ENCODE assay signal across 8 cellular contexts in the genomic region with DNA sequence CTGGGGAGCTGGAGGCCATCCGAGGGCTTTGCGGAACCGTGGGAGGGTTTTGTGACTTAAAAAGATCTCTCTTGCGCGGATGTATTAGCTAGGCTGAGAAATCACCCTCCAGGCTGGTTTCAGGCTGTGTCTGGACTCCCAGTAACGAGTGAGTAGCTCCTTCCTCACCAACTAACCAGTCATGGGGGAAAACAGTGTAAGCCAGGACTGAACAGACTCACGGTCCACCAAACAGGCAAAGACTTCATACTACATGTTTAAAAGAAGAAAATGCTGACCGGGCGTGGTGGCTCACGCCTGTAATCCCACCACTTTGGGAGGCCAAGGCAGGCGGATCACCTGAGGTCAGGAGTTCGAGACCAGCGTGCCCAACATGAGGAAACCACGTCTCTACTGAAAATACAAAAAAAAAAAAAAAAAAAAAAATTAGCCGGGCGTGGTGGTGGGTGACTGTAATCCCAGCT. TPM values are rescaled to one million over a fixed set of nuclear protein-coding genes. Genes with fewer than 3 reads are reported as not detected.
A peak's percentile ranks its signal among the peaks of the same experiment; 100 is the strongest.
DNase-seq lines count a peak whose midpoint lies in the region; ATAC-seq and TF ChIP-seq lines count a peak whose summit lies in the region.

No MANE protein-coding gene starts in this region.

- no peaks in the 10 kb centered on the region for H3K27me3 Mint-ChIP-seq in activated CD8-positive, alpha-beta T cell treated with anti-CD3 and anti-CD28 coated beads for 36 hours

- H3K27ac ChIP-seq in HCT116 (ENCODE audit: low read depth, low read length) (peak overlapping the region; percentile 63), skin epidermis (peak overlapping the region; percentile 77 to 98 (median 95))

- peak overlapping the region; percentile 98 for H3K27ac Mint-ChIP-seq in activated CD8-positive, alpha-beta T cell treated with anti-CD3 and anti-CD28 coated beads for 36 hours

- H3K4me3 ChIP-seq in HCT116 (replicated peaks in 1 of 2; ENCODE audit: low read depth in 1 of 2, low read length in 2 of 2) (peak overlapping the region; percentile 97 to 100), skin epidermis (peak overlapping the region; percentile 66 to 96 (median 88))

- BruUV-seq in HCT116 (replicated peaks; lab: Mats Ljungman, UMichigan): no TSS peak

- TF ChIP-seq RAD21 in HCT116 (IDR thresholded peaks at IDR 0.05; ENCODE audit: low read depth): no peak

- DNase-seq in HCT116 (ENCODE audit: low read depth, low spot score) (no peak), hepatic stellate cell (ENCODE audit: low spot score) (peak; percentile 64), GOT3 (lab: John Stamatoyannopoulos, UW) (no peak), NCI-H2107 treated with DMSO at 0.1 percent for 48 hours (lab: John Stamatoyannopoulos, UW; ENCODE audit: unreplicated experiment) (no peak), SKM-1 (lab: John Stamatoyannopoulos, UW; ENCODE audit: unreplicated experiment) (no peak)
- no peak for DNase-seq in activated CD8-positive, alpha-beta T cell treated with anti-CD3 and anti-CD28 coated beads for 36 hours

- TF ChIP-seq CTCF in HCT116 (IDR thresholded peaks at IDR 0.05 in 2 of 3, conservative IDR thresholded peaks at IDR 0.05 in 1 of 3; ENCODE audit: borderline replicate concordance in 1 of 3, insufficient read depth in 1 of 3, low read depth in 2 of 3, low read length in 2 of 3): no peak
- no peak for TF ChIP-seq CTCF in activated CD8-positive, alpha-beta T cell treated with anti-CD3 and anti-CD28 coated beads for 36 hours (IDR thresholded peaks at IDR 0.05)

- H3K36me3 ChIP-seq in HCT116 (ENCODE audit: control insufficient read depth in 1 of 2, insufficient read depth in 2 of 2, low read length in 2 of 2): peaks cover 0 to 2% of the 10 kb centered on the region in 2 experiments; a peak in 1 of 4 replicates

- POLR2A ChIA-PET in HCT116 (lab: Charles Lee): interaction anchor here (0.6 kb wide), 1 partner anchor 91 kb away, joined by 3 read pairs; no protein-coding TSS in a partner anchor
- POLR2A ChIA-PET in activated CD8-positive, alpha-beta T cell treated with anti-CD3 and anti-CD28 coated beads for 36 hours (lab: Charles Lee): interaction anchor here (1.0 to 2.8 kb wide), 9 partner anchors 8 to 143 kb away, joined by 3 to 18 read pairs (median 5); no protein-coding TSS in a partner anchor

- peak overlapping the region; percentile 88 for H3K4me2 ChIP-seq in HCT116 (ENCODE audit: low read length)

- RAD21 ChIA-PET in HCT116 (lab: Charles Lee; ENCODE audit: low non-redundant PET in 1 of 2, low total read pairs in 2 of 2, uncharacterized antibody in 2 of 2, unreplicated experiment in 2 of 2): interaction anchor here in 1 of 2 experiments (0.7 kb wide), 1 partner anchor 49 kb away, joined by 5 read pairs; no protein-coding TSS in a partner anchor

- ATAC-seq in HCT116: no peak
- ATAC-seq in activated CD8-positive, alpha-beta T cell treated with anti-CD3 and anti-CD28 coated beads for 36 hours: no peak
- ATAC-seq in HG02588 (IDR thresholded peaks at IDR 0.05; ENCODE audit: unreplicated experiment): no peak

- no peak overlapping the region for H2AFZ ChIP-seq in HCT116 (ENCODE audit: low read depth, low read length, poor library complexity, severe bottlenecking)

- peak overlapping the region; percentile 99 for H3K4me3 Mint-ChIP-seq in activated CD8-positive, alpha-beta T cell treated with anti-CD3 and anti-CD28 coated beads for 36 hours

- no peaks in the 10 kb centered on the region for H3K9me3 ChIP-seq in HCT116 (ENCODE audit: control insufficient read depth in 1 of 2, insufficient read depth in 1 of 2, low read depth in 1 of 2, low read length in 2 of 2)

- peaks cover 14% of the 10 kb centered on the region for H3K36me3 Mint-ChIP-seq in activated CD8-positive, alpha-beta T cell treated with anti-CD3 and anti-CD28 coated beads for 36 hours (ENCODE audit: low read depth)

- CTCF ChIA-PET in HCT116 (lab: Charles Lee): no interaction called here
- CTCF ChIA-PET in activated CD8-positive, alpha-beta T cell treated with anti-CD3 and anti-CD28 coated beads for 36 hours (lab: Charles Lee): interaction anchor here (0.7 to 2.5 kb wide), 5 partner anchors 20 to 198 kb away, joined by 3 to 7 read pairs (median 3); a partner anchor contains a TSS

- intact Hi-C loops in HCT116 (cut with micrococcal nuclease): no loop called here
- intact Hi-C loops in activated CD8-positive, alpha-beta T cell treated with anti-CD3 and anti-CD28 coated beads for 36 hours (cut with micrococcal nuclease): no loop called here

- H3K9ac ChIP-seq in HCT116 (ENCODE audit: low read length): peak overlapping the region; percentile 89

- no peak for TF ChIP-seq POLR2A in HCT116 (IDR thresholded peaks at IDR 0.05; ENCODE audit: borderline replicate concordance, extremely low read depth, insufficient read depth, insufficient read length)

- no peaks in the 10 kb centered on the region for H4K20me1 ChIP-seq in HCT116 (ENCODE audit: insufficient read depth)

- H3K9me2 ChIP-seq in HCT116 (ENCODE audit: insufficient read depth): no peaks in the 10 kb centered on the region

- peaks cover 27% of the 10 kb centered on the region for H3K79me2 ChIP-seq in HCT116 (ENCODE audit: insufficient read depth, low read length)

- no peaks in the 10 kb centered on the region for H3K27me3 ChIP-seq in HCT116 (ENCODE audit: insufficient read depth, low read length)

- no peaks in the 10 kb centered on the region for H3K9me3 Mint-ChIP-seq in activated CD8-positive, alpha-beta T cell treated with anti-CD3 and anti-CD28 coated beads for 36 hours

- peaks cover 5 to 16% of the 10 kb centered on the region in 2 experiments; a peak in 3 of 4 replicates for H3K4me1 ChIP-seq in HCT116 (ENCODE audit: control insufficient read depth in 1 of 2, insufficient read depth in 2 of 2, low read length in 2 of 2)

- H3K4me1 Mint-ChIP-seq in activated CD8-positive, alpha-beta T cell treated with anti-CD3 and anti-CD28 coated beads for 36 hours (ENCODE audit: low read depth): peaks cover 36% of the 10 kb centered on the region

TF ChIP-seq in HCT116, 20 proteins besides CTCF, POLR2A, EP300 and RAD21:
- TF ChIP-seq JUND (IDR thresholded peaks at IDR 0.05) (no peak), EGR1 (IDR thresholded peaks at IDR 0.05; ENCODE audit: low read depth) (no peak), ZNF274 (IDR thresholded peaks at IDR 0.05; ENCODE audit: low read depth, low read length) (no peak), SP1 (IDR thresholded peaks at IDR 0.05; ENCODE audit: low read depth) (no peak)
TF ChIP-seq in HCT116: peak in this region for 0.

RNA-seq across cellular contexts. Expression of a gene that starts 0.8 kb away (rescaled TPM):
- total RNA-seq in HCT116 (2021; ENCODE audit: unreplicated experiment): 23.2 TPM
- polyA plus RNA-seq in HCT116 (2012): 11.1 and 11.5 TPM in 2 replicates
- total RNA-seq in activated CD8-positive, alpha-beta T cell treated with anti-CD3 and anti-CD28 coated beads for 36 hours: 10 to 100 TPM; 21.2 to 21.3 TPM
